Comparison of ENCODE assay signal across 17 cellular contexts in genomic region chr1:36885537-36886441, GRCh38.
A peak's percentile ranks its signal among the peaks of the same experiment; 100 is the strongest.
DNase-seq lines count a peak whose midpoint lies in the region; ATAC-seq and TF ChIP-seq lines count a peak whose summit lies in the region.
"Had no signal": no experiment of that assay in that cellular context is flagged by ENCODE, and none has a peak within 500 bp of the region (broad histone marks: within the 10 kb centered on the region; RNA-seq: fewer than 3 reads in every experiment).

No MANE protein-coding gene starts in this region.

- 62% methylated on average over 7 of the region's 7 CpGs for WGBS in prostate gland
- 55 to 64% methylated on average over 7 of the region's 7 CpGs for WGBS in aorta, 2 donors

- no peak overlapping the region for H3K27ac ChIP-seq in prostate gland
- no peak overlapping the region for H3K27ac ChIP-seq in aorta (ENCODE audit: low read depth in 1 of 2, low read length in 2 of 2)
- H3K27ac ChIP-seq: transverse colon had no signal

- no peaks in the 10 kb centered on the region for H3K4me1 ChIP-seq in prostate gland (replicated peaks)
- H3K4me1 ChIP-seq in aorta (ENCODE audit: control insufficient read depth in 1 of 2, insufficient read depth in 2 of 2, low read length in 2 of 2): no peaks in the 10 kb centered on the region
- H3K4me1 ChIP-seq: HAP-1, transverse colon had no signal

- no peaks in the 10 kb centered on the region for H3K36me3 ChIP-seq in prostate gland
- no peaks in the 10 kb centered on the region for H3K36me3 ChIP-seq in aorta (ENCODE audit: control insufficient read depth in 1 of 2, insufficient read depth in 2 of 2, low read length in 1 of 2)
- H3K36me3 ChIP-seq: HAP-1, transverse colon had no signal

- H3K9me3 ChIP-seq in prostate gland (no peaks in the 10 kb centered on the region), aorta (ENCODE audit: control insufficient read depth, low read length) (no peaks in the 10 kb centered on the region)
- H3K9me3 ChIP-seq: HAP-1, transverse colon had no signal

- no peaks in the 10 kb centered on the region for H3K27me3 ChIP-seq in prostate gland (replicated peaks; ENCODE audit: insufficient read depth)
- H3K27me3 ChIP-seq in aorta (ENCODE audit: control insufficient read depth in 1 of 2, insufficient read depth in 2 of 2, low read length in 1 of 2): no peaks in the 10 kb centered on the region

- TF ChIP-seq POLR2A in prostate gland (IDR thresholded peaks at IDR 0.05): no peak

- H3K4me3 ChIP-seq in prostate gland: no peak overlapping the region
- no peak overlapping the region for H3K4me3 ChIP-seq in aorta (ENCODE audit: low read length in 2 of 2)
- H3K4me3 ChIP-seq: HAP-1, transverse colon had no signal

- intact Hi-C loops in left ventricle myocardium superior (cut with micrococcal nuclease) (no loop called here), prostate gland (cut with DNase I) (no loop called here), aorta (cut with DNase I) (no loop called here)

- peak; percentile 92 for ATAC-seq in left ventricle myocardium superior
- no peak for ATAC-seq in aorta (ENCODE audit: low FRiP score)
- ATAC-seq: naive thymus-derived CD4-positive, alpha-beta T cell; stimulated activated memory B cell treated with anti-CD40 and anti-IgM and Interleukin-4, amounts not matched to agents 10 μg/mL and 1 μg/mL and 100 μg/mL, for 72 hours had no signal

- DNase-seq in NCI-H524 (lab: John Stamatoyannopoulos, UW): peak; percentile 8 to 42
- DNase-seq in NCI-H524 treated with DMSO at 0.1 percent for 48 hours (lab: John Stamatoyannopoulos, UW): no peak
- peak; percentile 17 for DNase-seq in NCI-H69 (lab: John Stamatoyannopoulos, UW)
- peak; percentile 63 for DNase-seq in left ventricle myocardium superior
- peak; percentile 0 for DNase-seq in prostate gland (ENCODE audit: low spot score)
- DNase-seq in germinal center (ENCODE audit: low spot score): no peak
- no peak for DNase-seq in aorta
- DNase-seq in foreskin melanocyte: no peak
- DNase-seq: activated CD4-positive, CD25-positive, alpha-beta regulatory T cell treated with anti-CD3 and anti-CD28 coated beads, Interleukin-2, amount 50 U/mL, for 72 hours; anterior cingulate cortex; DMS79; NK-92 treated with Interleukin-12 subunit alpha and Interleukin-12 subunit beta, amount 100 ng/mL, for 24 hours; SHP77; transverse colon had no signal

- no peak for TF ChIP-seq CTCF in prostate gland (IDR thresholded peaks at IDR 0.05)

Comparison
In these comparisons a context has a peak if more than half of its experiments do, and no peak if none do; other contexts are left out.
1. DNase-seq: peak in NCI-H524 (2 of 2), NCI-H69 (single experiment), left ventricle myocardium superior (single experiment) and prostate gland (single experiment); none in NCI-H524 treated with DMSO at 0.1 percent for 48 hours (single experiment), germinal center (single experiment), aorta (0 of 2) and foreskin melanocyte (single experiment).